In the genomic region with DNA sequence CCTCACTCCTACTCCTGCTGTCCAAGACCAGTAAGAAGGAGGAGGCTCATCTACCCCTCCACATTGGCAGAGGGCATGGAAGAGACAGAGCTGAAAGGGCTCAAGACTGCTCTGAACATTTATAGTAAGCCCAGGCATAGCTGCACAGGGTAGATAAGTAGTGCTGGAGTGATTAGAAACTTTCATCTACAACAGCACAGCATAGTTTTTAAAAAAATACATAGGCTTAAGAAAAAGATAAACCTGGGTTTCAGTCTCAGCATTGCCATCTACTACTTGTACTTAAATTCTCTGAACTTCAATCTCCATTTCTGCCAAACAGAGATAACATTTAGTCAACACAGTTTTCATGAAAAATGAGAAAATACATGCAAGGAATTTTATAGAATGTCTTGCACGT, we compare ENCODE assay signal across 24 cellular contexts.
DNase-seq lines count a peak whose midpoint lies in the region; ATAC-seq lines count a peak whose summit lies in the region.
"Had no signal": no experiment of that assay in that cellular context is flagged by ENCODE, and none has a peak within 500 bp of the region (broad histone marks: within the 10 kb centered on the region; RNA-seq: fewer than 3 reads in every experiment).

No MANE protein-coding gene starts in this region.

- CTCF ChIA-PET in T-cell (lab: Charles Lee), result no interaction called here

- no peaks in the 10 kb centered on the region for H3K9me3 ChIP-seq in effector memory CD4-positive, alpha-beta T cell (ENCODE audit: control insufficient read depth, low read length)
- H3K9me3 ChIP-seq: left lung, prostate gland, SK-N-SH, stomach, tibial artery had no signal

- H3K27ac Mint-ChIP-seq in activated naive CD8-positive, alpha-beta T cell treated with anti-CD3 and anti-CD28 coated beads, Interleukin-2, amount 10 ng/mL, durations not matched to agents 7 days and 5 days, result peak overlapping the region; percentile 81
- no peak overlapping the region for H3K27ac Mint-ChIP-seq in activated naive CD8-positive, alpha-beta T cell treated with anti-CD3 and anti-CD28 coated beads for 36 hours
- peak overlapping the region; percentile 89 to 94 for H3K27ac Mint-ChIP-seq in T-cell
- H3K27ac Mint-ChIP-seq in stimulated activated naive B cell treated with anti-CD40 and anti-IgM and Interleukin-4, amounts not matched to agents 10 μg/mL and 1 μg/mL and 100 μg/mL, for 72 hours, result peak overlapping the region; percentile 93
- H3K27ac Mint-ChIP-seq: activated T-helper 17 cell treated with anti-CD3 and anti-CD28 coated beads, Interleukin-2, amount 50 U/mL, for 72 hours; WTC11 had no signal

- H3K27me3 ChIP-seq in effector memory CD4-positive, alpha-beta T cell (replicated peaks; ENCODE audit: control insufficient read depth, insufficient read depth, low read length, poor library complexity, severe bottlenecking), result no peaks in the 10 kb centered on the region
- H3K27me3 ChIP-seq: dorsolateral prefrontal cortex, left lung, tibial artery had no signal

- peaks cover 28% of the 10 kb centered on the region for H3K4me1 Mint-ChIP-seq in activated naive CD8-positive, alpha-beta T cell treated with anti-CD3 and anti-CD28 coated beads, Interleukin-2, amount 10 ng/mL, durations not matched to agents 7 days and 5 days
- H3K4me1 Mint-ChIP-seq in activated naive CD8-positive, alpha-beta T cell treated with anti-CD3 and anti-CD28 coated beads for 36 hours, result peaks cover 13% of the 10 kb centered on the region
- H3K4me1 Mint-ChIP-seq in T-cell, result peaks cover 0 to 18% (median 6%) of the 10 kb centered on the region in 3 donors
- H3K4me1 Mint-ChIP-seq in stimulated activated naive B cell treated with anti-CD40 and anti-IgM and Interleukin-4, amounts not matched to agents 10 μg/mL and 1 μg/mL and 100 μg/mL, for 72 hours, result peaks cover 10 to 19% of the 10 kb centered on the region in 2 donors
- H3K4me1 Mint-ChIP-seq: WTC11 had no signal

- POLR2A ChIA-PET in activated naive CD8-positive, alpha-beta T cell treated with anti-CD3 and anti-CD28 coated beads, Interleukin-2, amount 10 ng/mL, durations not matched to agents 7 days and 5 days (lab: Charles Lee), result no interaction called here
- POLR2A ChIA-PET in T-cell (lab: Charles Lee), result no interaction called here

- H3K36me3 Mint-ChIP-seq in activated naive CD8-positive, alpha-beta T cell treated with anti-CD3 and anti-CD28 coated beads, Interleukin-2, amount 10 ng/mL, durations not matched to agents 7 days and 5 days, result peaks cover 38% of the 10 kb centered on the region
- peaks cover 20% of the 10 kb centered on the region for H3K36me3 Mint-ChIP-seq in activated naive CD8-positive, alpha-beta T cell treated with anti-CD3 and anti-CD28 coated beads for 36 hours
- H3K36me3 Mint-ChIP-seq in T-cell, result peaks cover 5% of the 10 kb centered on the region
- H3K36me3 Mint-ChIP-seq in stimulated activated naive B cell treated with anti-CD40 and anti-IgM and Interleukin-4, amounts not matched to agents 10 μg/mL and 1 μg/mL and 100 μg/mL, for 72 hours, result no peaks in the 10 kb centered on the region
- H3K36me3 Mint-ChIP-seq: WTC11 had no signal

- peaks cover 4% of the 10 kb centered on the region for H3K9me3 Mint-ChIP-seq in activated naive CD8-positive, alpha-beta T cell treated with anti-CD3 and anti-CD28 coated beads, Interleukin-2, amount 10 ng/mL, durations not matched to agents 7 days and 5 days
- peaks cover 5% of the 10 kb centered on the region for H3K9me3 Mint-ChIP-seq in activated naive CD8-positive, alpha-beta T cell treated with anti-CD3 and anti-CD28 coated beads for 36 hours
- H3K9me3 Mint-ChIP-seq in T-cell, result peaks cover 0 to 2% (median 0%) of the 10 kb centered on the region in 3 donors
- peaks cover 0 to 3% of the 10 kb centered on the region in 2 donors for H3K9me3 Mint-ChIP-seq in stimulated activated naive B cell treated with anti-CD40 and anti-IgM and Interleukin-4, amounts not matched to agents 10 μg/mL and 1 μg/mL and 100 μg/mL, for 72 hours
- H3K9me3 Mint-ChIP-seq: activated T-helper 17 cell treated with anti-CD3 and anti-CD28 coated beads, Interleukin-2, amount 50 U/mL, for 72 hours; WTC11 had no signal

- H3K27me3 Mint-ChIP-seq in activated naive CD8-positive, alpha-beta T cell treated with anti-CD3 and anti-CD28 coated beads, Interleukin-2, amount 10 ng/mL, durations not matched to agents 7 days and 5 days, result no peaks in the 10 kb centered on the region
- no peaks in the 10 kb centered on the region for H3K27me3 Mint-ChIP-seq in activated naive CD8-positive, alpha-beta T cell treated with anti-CD3 and anti-CD28 coated beads for 36 hours
- no peaks in the 10 kb centered on the region for H3K27me3 Mint-ChIP-seq in T-cell
- H3K27me3 Mint-ChIP-seq in stimulated activated naive B cell treated with anti-CD40 and anti-IgM and Interleukin-4, amounts not matched to agents 10 μg/mL and 1 μg/mL and 100 μg/mL, for 72 hours, result no peaks in the 10 kb centered on the region
- H3K27me3 Mint-ChIP-seq: activated T-helper 17 cell treated with anti-CD3 and anti-CD28 coated beads, Interleukin-2, amount 50 U/mL, for 72 hours had no signal

- ATAC-seq in activated naive CD8-positive, alpha-beta T cell treated with anti-CD3 and anti-CD28 coated beads, Interleukin-2, amount 10 ng/mL, durations not matched to agents 7 days and 5 days (ENCODE audit: low read depth), result no peak
- ATAC-seq in T-cell (replicated peaks in 1 of 4) (no peak), HG03432 (IDR thresholded peaks at IDR 0.05; ENCODE audit: unreplicated experiment) (no peak)
- ATAC-seq in stimulated activated naive B cell treated with anti-CD40 and anti-IgM and Interleukin-4, amounts not matched to agents 10 μg/mL and 1 μg/mL and 100 μg/mL, for 72 hours (replicated peaks), result no peak
- ATAC-seq: WTC11 had no signal

- H3K4me1 ChIP-seq in effector memory CD4-positive, alpha-beta T cell (ENCODE audit: control insufficient read depth, insufficient read depth, low read length, poor library complexity, severe bottlenecking), result peaks cover 26% of the 10 kb centered on the region
- H3K4me1 ChIP-seq: prostate gland had no signal

- peak overlapping the region; percentile 62 for H3K4me3 Mint-ChIP-seq in activated naive CD8-positive, alpha-beta T cell treated with anti-CD3 and anti-CD28 coated beads, Interleukin-2, amount 10 ng/mL, durations not matched to agents 7 days and 5 days
- no peak overlapping the region for H3K4me3 Mint-ChIP-seq in activated naive CD8-positive, alpha-beta T cell treated with anti-CD3 and anti-CD28 coated beads for 36 hours
- H3K4me3 Mint-ChIP-seq in T-cell, result no peak overlapping the region
- H3K4me3 Mint-ChIP-seq in stimulated activated naive B cell treated with anti-CD40 and anti-IgM and Interleukin-4, amounts not matched to agents 10 μg/mL and 1 μg/mL and 100 μg/mL, for 72 hours, result no peak overlapping the region
- H3K4me3 Mint-ChIP-seq: activated T-helper 17 cell treated with anti-CD3 and anti-CD28 coated beads, Interleukin-2, amount 50 U/mL, for 72 hours; WTC11 had no signal

- no peak for DNase-seq in activated naive CD8-positive, alpha-beta T cell treated with anti-CD3 and anti-CD28 coated beads, Interleukin-2, amount 10 ng/mL, durations not matched to agents 7 days and 5 days
- no peak for DNase-seq in activated naive CD8-positive, alpha-beta T cell treated with anti-CD3 and anti-CD28 coated beads for 36 hours
- DNase-seq in T-cell, result no peak
- DNase-seq in effector memory CD4-positive, alpha-beta T cell, result no peak
- DNase-seq in stimulated activated naive B cell treated with anti-CD40 and anti-IgM and Interleukin-4, amounts not matched to agents 10 μg/mL and 1 μg/mL and 100 μg/mL, for 72 hours, result no peak
- DNase-seq in DMS79 (lab: John Stamatoyannopoulos, UW), result no peak
- DNase-seq in NCI-H2081 treated with DMSO at 0.1 percent for 48 hours (lab: John Stamatoyannopoulos, UW), result no peak
- DNase-seq: activated CD8-positive, alpha-beta memory T cell treated with anti-CD3 and anti-CD28 coated beads, Interleukin-2, amount 50 U/mL, for 48 hours; COR-L47; dorsolateral prefrontal cortex; GDM1; KG1; left lung; mesendoderm; NCI-H1417; NCI-H2107; NCI-H748 treated with DMSO at 0.1 percent for 48 hours; SK-N-SH; stomach; tibial artery had no signal

- H3K4me3 ChIP-seq in effector memory CD4-positive, alpha-beta T cell (ENCODE audit: insufficient read depth, low read depth, low read length, poor library complexity, severe bottlenecking), result no peak overlapping the region
- H3K4me3 ChIP-seq: dorsolateral prefrontal cortex, left lung, prostate gland, stomach, tibial artery had no signal

- no peaks in the 10 kb centered on the region for H3K36me3 ChIP-seq in effector memory CD4-positive, alpha-beta T cell (ENCODE audit: control insufficient read depth, insufficient read depth, low read length)
- H3K36me3 ChIP-seq: left lung, prostate gland, stomach, tibial artery had no signal

- peak overlapping the region; percentile 40 for H3K27ac ChIP-seq in effector memory CD4-positive, alpha-beta T cell (ENCODE audit: insufficient read depth, low read length, poor library complexity, severe bottlenecking)
- H3K27ac ChIP-seq: prostate gland, tibial artery had no signal
